ENCODE assay signal across 21 cellular contexts in genomic region chr9:112188884-112189283, GRCh38. TPM values are rescaled to one million over a fixed set of nuclear protein-coding genes. Genes with fewer than 3 reads are reported as not detected.
DNase-seq lines count a peak whose midpoint lies in the region; ATAC-seq and TF ChIP-seq lines count a peak whose summit lies in the region.
"Had no signal": no experiment of that assay in that cellular context is flagged by ENCODE, and none has a peak within 500 bp of the region (broad histone marks: within the 10 kb centered on the region; RNA-seq: fewer than 3 reads in every experiment).

No MANE protein-coding gene starts in this region.

- no peak for TF ChIP-seq CTCF in VCaP (conservative IDR thresholded peaks at IDR 0.05)

- peak overlapping the region; percentile 67 for H3K27ac ChIP-seq in VCaP
- H3K27ac ChIP-seq: GM23248 had no signal

- POLR2A ChIA-PET in HEK293T (lab: Yijun Ruan, JAX) = interaction anchor here (1.9 kb wide), 1 partner anchor 13 kb away, joined by 8 read pairs; no protein-coding TSS in a partner anchor

- no peak for DNase-seq in HEK293T (ENCODE audit: extremely low spot score)
- no peak for DNase-seq in left colon
- DNase-seq in stimulated activated CD4-positive, alpha-beta T cell treated with anti-CD3 and anti-CD28 coated beads, Interleukin-4, amount 100 ng/mL, for 4 hours = no peak
- DNase-seq in T-helper 1 cell = no peak
- DNase-seq: ACHN; BE2C; C1 segment of cervical spinal cord; CD4-positive, CD25-positive, alpha-beta regulatory T cell; CD8-positive, alpha-beta memory T cell; COR-L47; DMS 273 treated with DMSO at 0.1 percent for 48 hours; DMS53; DND-41; EL; GM23248; H7; IMR-90; KBM-7 had no signal

- intact Hi-C loops in left colon (cut with DNase I, micrococcal nuclease) = no loop called here

- ATAC-seq in left colon (peak; percentile 70), GM21526 (IDR thresholded peaks at IDR 0.05; ENCODE audit: low FRiP score, unreplicated experiment) (no peak)
- ATAC-seq: HCT116 had no signal

- CTCF ChIA-PET in HEK293T (lab: Yijun Ruan, JAX) = no interaction called here

TF ChIP-seq in HEK293T, 16 proteins besides CTCF, POLR2A, EP300 and RAD21:
- no peak for TF ChIP-seq NFRKB (IDR thresholded peaks at IDR 0.05)
- no peak for TF ChIP-seq LEF1 (IDR thresholded peaks at IDR 0.05; ENCODE audit: borderline replicate concordance)
- peak; percentile 25; the same call in 1 of the 2 replicates for TF ChIP-seq ARNT (IDR thresholded peaks at IDR 0.05)
- TF ChIP-seq TARDBP (IDR thresholded peaks at IDR 0.05) = no peak
- TF ChIP-seq FOXA1 (IDR thresholded peaks at IDR 0.05) = no peak

RNA-seq across cellular contexts. Expression of gene SUSD1, which starts 13.8 kb away (rescaled TPM):
- total RNA-seq in left colon = 10 to 100 TPM; 22.9 to 27.4 TPM
